ENCODE assay signal across 1 cellular context in the genomic region with DNA sequence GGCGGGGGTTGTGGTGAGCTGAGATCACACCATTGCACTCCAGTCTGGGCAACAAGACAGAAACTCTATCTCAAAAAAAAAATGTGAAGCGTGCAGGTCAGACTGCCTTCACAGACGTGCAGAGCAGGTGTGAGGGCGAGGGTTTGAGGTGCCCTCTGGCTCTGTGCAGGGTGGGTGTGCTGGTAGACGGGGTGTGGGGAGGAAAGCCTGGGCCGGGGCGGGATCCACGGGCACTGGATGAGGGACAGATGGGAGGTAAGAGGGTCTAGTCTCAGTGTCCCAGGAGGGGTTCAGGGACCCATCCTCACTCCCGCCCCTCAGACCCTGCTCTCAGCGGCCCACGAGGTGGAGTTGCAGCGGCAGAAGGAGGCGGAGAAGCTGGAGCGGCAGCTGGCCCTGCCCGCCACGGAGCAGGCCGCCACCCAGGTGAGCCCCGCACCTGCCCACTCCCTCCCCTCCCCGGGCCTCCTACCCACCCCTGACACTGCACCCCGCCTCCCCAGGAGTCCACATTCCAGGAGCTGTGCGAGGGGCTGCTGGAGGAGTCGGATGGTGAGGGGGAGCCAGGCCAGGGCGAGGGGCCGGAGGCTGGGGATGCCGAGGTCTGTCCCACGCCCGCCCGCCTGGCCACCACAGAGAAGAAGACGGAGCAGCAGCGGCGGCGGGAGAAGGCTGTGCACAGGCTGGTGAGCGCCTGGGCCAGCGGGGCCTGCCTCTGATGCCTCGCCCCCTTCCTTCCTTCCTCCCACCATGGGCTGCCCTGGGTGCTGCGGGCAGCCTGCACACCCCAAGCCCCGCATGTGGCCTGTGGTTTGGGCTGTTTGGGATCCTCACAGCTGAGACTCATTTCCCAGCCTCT.
TF ChIP-seq lines count a peak whose summit lies in the region.

No MANE protein-coding gene starts in this region.

TF ChIP-seq in H1, 55 proteins besides CTCF, POLR2A, EP300 and RAD21:
- TF ChIP-seq KDM4A (IDR thresholded peaks at IDR 0.05; ENCODE audit: low read depth, low read length, severe bottlenecking) (no peak), JUND (IDR thresholded peaks at IDR 0.05; ENCODE audit: low read length) (no peak), CBX8 (IDR thresholded peaks at IDR 0.05; ENCODE audit: borderline replicate concordance, low read depth, low read length) (no peak), NRF1 (IDR thresholded peaks at IDR 0.05; ENCODE audit: low read depth, low read length) (no peak), POLR2AphosphoS5 (IDR thresholded peaks at IDR 0.05; ENCODE audit: low read depth, low read length) (no peak; the same call in 1 of the 2 replicates), BRCA1 (IDR thresholded peaks at IDR 0.05; ENCODE audit: low read depth, low read length) (no peak), SIX5 (IDR thresholded peaks at IDR 0.05; ENCODE audit: low read depth, low read length) (no peak), JUN (IDR thresholded peaks at IDR 0.05; ENCODE audit: low read depth, low read length) (no peak), CEBPB (IDR thresholded peaks at IDR 0.05; ENCODE audit: low read depth, low read length) (no peak), SP4 (IDR thresholded peaks at IDR 0.05; ENCODE audit: low read length) (no peak), GABPA (IDR thresholded peaks at IDR 0.05; ENCODE audit: borderline replicate concordance, insufficient read depth, low read length) (no peak), FOSL1 (IDR thresholded peaks at IDR 0.05; ENCODE audit: insufficient read depth, low read depth, low read length) (no peak), CTBP2 (IDR thresholded peaks at IDR 0.05; ENCODE audit: borderline replicate concordance, insufficient read depth, insufficient read length, low read length) (no peak), YY1 (IDR thresholded peaks at IDR 0.05; ENCODE audit: low read depth, low read length) (no peak), SIN3A (conservative IDR thresholded peaks at IDR 0.05 in 1 of 2, IDR thresholded peaks at IDR 0.05 in 1 of 2; ENCODE audit: low read depth in 1 of 2, low read length in 2 of 2) (no peak), POU5F1 (IDR thresholded peaks at IDR 0.05; ENCODE audit: low read depth, low read length) (no peak), ASH2L (IDR thresholded peaks at IDR 0.05; ENCODE audit: low read length) (no peak)
- TF ChIP-seq, protein P1, sequence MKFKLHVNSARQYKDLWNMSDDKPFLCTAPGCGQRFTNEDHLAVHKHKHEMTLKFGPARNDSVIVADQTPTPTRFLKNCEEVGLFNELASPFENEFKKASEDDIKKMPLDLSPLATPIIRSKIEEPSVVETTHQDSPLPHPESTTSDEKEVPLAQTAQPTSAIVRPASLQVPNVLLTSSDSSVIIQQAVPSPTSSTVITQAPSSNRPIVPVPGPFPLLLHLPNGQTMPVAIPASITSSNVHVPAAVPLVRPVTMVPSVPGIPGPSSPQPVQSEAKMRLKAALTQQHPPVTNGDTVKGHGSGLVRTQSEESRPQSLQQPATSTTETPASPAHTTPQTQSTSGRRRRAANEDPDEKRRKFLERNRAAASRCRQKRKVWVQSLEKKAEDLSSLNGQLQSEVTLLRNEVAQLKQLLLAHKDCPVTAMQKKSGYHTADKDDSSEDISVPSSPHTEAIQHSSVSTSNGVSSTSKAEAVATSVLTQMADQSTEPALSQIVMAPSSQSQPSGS (IDR thresholded peaks at IDR 0.05; ENCODE audit: low read length) = no peak
- TF ChIP-seq, protein P2, sequence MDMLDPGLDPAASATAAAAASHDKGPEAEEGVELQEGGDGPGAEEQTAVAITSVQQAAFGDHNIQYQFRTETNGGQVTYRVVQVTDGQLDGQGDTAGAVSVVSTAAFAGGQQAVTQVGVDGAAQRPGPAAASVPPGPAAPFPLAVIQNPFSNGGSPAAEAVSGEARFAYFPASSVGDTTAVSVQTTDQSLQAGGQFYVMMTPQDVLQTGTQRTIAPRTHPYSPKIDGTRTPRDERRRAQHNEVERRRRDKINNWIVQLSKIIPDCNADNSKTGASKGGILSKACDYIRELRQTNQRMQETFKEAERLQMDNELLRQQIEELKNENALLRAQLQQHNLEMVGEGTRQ (IDR thresholded peaks at IDR 0.05; ENCODE audit: low read length) = no peak
- TF ChIP-seq, protein P3, sequence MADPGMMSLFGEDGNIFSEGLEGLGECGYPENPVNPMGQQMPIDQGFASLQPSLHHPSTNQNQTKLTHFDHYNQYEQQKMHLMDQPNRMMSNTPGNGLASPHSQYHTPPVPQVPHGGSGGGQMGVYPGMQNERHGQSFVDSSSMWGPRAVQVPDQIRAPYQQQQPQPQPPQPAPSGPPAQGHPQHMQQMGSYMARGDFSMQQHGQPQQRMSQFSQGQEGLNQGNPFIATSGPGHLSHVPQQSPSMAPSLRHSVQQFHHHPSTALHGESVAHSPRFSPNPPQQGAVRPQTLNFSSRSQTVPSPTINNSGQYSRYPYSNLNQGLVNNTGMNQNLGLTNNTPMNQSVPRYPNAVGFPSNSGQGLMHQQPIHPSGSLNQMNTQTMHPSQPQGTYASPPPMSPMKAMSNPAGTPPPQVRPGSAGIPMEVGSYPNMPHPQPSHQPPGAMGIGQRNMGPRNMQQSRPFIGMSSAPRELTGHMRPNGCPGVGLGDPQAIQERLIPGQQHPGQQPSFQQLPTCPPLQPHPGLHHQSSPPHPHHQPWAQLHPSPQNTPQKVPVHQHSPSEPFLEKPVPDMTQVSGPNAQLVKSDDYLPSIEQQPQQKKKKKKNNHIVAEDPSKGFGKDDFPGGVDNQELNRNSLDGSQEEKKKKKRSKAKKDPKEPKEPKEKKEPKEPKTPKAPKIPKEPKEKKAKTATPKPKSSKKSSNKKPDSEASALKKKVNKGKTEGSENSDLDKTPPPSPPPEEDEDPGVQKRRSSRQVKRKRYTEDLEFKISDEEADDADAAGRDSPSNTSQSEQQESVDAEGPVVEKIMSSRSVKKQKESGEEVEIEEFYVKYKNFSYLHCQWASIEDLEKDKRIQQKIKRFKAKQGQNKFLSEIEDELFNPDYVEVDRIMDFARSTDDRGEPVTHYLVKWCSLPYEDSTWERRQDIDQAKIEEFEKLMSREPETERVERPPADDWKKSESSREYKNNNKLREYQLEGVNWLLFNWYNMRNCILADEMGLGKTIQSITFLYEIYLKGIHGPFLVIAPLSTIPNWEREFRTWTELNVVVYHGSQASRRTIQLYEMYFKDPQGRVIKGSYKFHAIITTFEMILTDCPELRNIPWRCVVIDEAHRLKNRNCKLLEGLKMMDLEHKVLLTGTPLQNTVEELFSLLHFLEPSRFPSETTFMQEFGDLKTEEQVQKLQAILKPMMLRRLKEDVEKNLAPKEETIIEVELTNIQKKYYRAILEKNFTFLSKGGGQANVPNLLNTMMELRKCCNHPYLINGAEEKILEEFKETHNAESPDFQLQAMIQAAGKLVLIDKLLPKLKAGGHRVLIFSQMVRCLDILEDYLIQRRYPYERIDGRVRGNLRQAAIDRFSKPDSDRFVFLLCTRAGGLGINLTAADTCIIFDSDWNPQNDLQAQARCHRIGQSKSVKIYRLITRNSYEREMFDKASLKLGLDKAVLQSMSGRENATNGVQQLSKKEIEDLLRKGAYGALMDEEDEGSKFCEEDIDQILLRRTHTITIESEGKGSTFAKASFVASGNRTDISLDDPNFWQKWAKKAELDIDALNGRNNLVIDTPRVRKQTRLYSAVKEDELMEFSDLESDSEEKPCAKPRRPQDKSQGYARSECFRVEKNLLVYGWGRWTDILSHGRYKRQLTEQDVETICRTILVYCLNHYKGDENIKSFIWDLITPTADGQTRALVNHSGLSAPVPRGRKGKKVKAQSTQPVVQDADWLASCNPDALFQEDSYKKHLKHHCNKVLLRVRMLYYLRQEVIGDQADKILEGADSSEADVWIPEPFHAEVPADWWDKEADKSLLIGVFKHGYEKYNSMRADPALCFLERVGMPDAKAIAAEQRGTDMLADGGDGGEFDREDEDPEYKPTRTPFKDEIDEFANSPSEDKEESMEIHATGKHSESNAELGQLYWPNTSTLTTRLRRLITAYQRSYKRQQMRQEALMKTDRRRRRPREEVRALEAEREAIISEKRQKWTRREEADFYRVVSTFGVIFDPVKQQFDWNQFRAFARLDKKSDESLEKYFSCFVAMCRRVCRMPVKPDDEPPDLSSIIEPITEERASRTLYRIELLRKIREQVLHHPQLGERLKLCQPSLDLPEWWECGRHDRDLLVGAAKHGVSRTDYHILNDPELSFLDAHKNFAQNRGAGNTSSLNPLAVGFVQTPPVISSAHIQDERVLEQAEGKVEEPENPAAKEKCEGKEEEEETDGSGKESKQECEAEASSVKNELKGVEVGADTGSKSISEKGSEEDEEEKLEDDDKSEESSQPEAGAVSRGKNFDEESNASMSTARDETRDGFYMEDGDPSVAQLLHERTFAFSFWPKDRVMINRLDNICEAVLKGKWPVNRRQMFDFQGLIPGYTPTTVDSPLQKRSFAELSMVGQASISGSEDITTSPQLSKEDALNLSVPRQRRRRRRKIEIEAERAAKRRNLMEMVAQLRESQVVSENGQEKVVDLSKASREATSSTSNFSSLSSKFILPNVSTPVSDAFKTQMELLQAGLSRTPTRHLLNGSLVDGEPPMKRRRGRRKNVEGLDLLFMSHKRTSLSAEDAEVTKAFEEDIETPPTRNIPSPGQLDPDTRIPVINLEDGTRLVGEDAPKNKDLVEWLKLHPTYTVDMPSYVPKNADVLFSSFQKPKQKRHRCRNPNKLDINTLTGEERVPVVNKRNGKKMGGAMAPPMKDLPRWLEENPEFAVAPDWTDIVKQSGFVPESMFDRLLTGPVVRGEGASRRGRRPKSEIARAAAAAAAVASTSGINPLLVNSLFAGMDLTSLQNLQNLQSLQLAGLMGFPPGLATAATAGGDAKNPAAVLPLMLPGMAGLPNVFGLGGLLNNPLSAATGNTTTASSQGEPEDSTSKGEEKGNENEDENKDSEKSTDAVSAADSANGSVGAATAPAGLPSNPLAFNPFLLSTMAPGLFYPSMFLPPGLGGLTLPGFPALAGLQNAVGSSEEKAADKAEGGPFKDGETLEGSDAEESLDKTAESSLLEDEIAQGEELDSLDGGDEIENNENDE (IDR thresholded peaks at IDR 0.05; ENCODE audit: insufficient replicate concordance, low read length) = no peak
